32 cellular contexts compared by ENCODE assay signal in the genomic region with DNA sequence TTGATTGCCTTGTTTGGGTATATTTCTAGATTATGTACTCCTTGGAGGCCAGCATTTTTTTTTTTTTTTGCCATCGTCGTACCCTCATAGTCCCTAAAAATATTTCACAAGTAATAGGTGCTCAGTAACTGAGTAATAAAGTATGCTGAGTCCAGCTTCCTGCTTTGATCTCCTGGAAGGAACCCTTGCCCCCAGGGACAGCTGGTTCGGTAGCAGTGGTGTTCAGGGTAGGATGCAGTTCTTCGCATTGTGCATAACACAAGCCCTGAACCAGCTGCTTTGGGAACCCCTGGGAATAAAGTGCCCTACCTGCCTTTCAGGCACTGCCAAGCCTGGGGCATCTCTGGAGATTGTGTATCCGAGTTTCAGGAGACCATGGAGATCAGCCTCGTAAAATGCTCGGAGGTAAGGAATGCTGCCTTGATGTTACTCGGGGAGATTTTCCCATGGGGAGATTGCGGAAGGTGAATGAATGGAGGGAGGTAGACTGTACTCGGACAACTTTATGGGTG. TPM values are rescaled to one million over a fixed set of nuclear protein-coding genes. Genes with fewer than 3 reads are reported as not detected.
DNase-seq lines count a peak whose midpoint lies in the region; ATAC-seq, FAIRE-seq and TF ChIP-seq lines count a peak whose summit lies in the region.
"Had no signal": no experiment of that assay in that cellular context is flagged by ENCODE, and none has a peak within 500 bp of the region (broad histone marks: within the 10 kb centered on the region; RNA-seq: fewer than 3 reads in every experiment).

No MANE protein-coding gene starts in this region.

- H3K27me3 Mint-ChIP-seq in Caco-2 (ENCODE audit: insufficient read depth, unreplicated experiment) = no peaks in the 10 kb centered on the region

- H3K4me1 Mint-ChIP-seq in Caco-2 (ENCODE audit: low read depth, unreplicated experiment) = peaks cover 23% of the 10 kb centered on the region
- H3K4me1 Mint-ChIP-seq: activated naive CD8-positive, alpha-beta T cell treated with anti-CD3 and anti-CD28 coated beads for 36 hours had no signal

- no peak overlapping the region for H3K4me3 Mint-ChIP-seq in Caco-2 (ENCODE audit: unreplicated experiment)
- H3K4me3 Mint-ChIP-seq: activated naive CD8-positive, alpha-beta T cell treated with anti-CD3 and anti-CD28 coated beads for 36 hours; activated T-cell treated with anti-CD3 and anti-CD28 coated beads, Interleukin-2, amount 50 U/mL, for 24 hours; CD14-positive monocyte; natural killer cell treated with Interleukin-12 subunit alpha and Interleukin-12 subunit beta and Interleukin-15 and Interleukin-18, amount 100 ng/mL, for 72 hours had no signal

- H3K27ac Mint-ChIP-seq in Caco-2 (ENCODE audit: unreplicated experiment) = no peak overlapping the region
- H3K27ac Mint-ChIP-seq: activated naive CD8-positive, alpha-beta T cell treated with anti-CD3 and anti-CD28 coated beads for 36 hours; activated T-cell treated with anti-CD3 and anti-CD28 coated beads, Interleukin-2, amount 50 U/mL, for 24 hours; natural killer cell treated with Interleukin-12 subunit alpha and Interleukin-12 subunit beta and Interleukin-15 and Interleukin-18, amount 100 ng/mL, for 72 hours had no signal

- no peaks in the 10 kb centered on the region for H3K79me2 ChIP-seq in mammary epithelial cell (ENCODE audit: insufficient read depth, low read length)

- POLR2A ChIA-PET in Caco-2 (lab: Charles Lee) = interaction anchor here (0.7 kb wide), 1 partner anchor 76 kb away, joined by 9 read pairs; no protein-coding TSS in a partner anchor

- H3K4me1 ChIP-seq in breast epithelium = peaks cover 0 to 15% of the 10 kb centered on the region in 2 donors
- H3K4me1 ChIP-seq in mammary epithelial cell (ENCODE audit: insufficient read depth, low read length) = peaks cover 13% of the 10 kb centered on the region
- peaks cover 84% of the 10 kb centered on the region for H3K4me1 ChIP-seq in body of pancreas
- peaks cover 0 to 26% of the 10 kb centered on the region in 2 donors for H3K4me1 ChIP-seq in muscle layer of duodenum (ENCODE audit: control insufficient read depth in 1 of 2, insufficient read depth in 2 of 2, low read length in 2 of 2)
- peaks cover 10% of the 10 kb centered on the region for H3K4me1 ChIP-seq in Caco-2

- H3K36me3 ChIP-seq in breast epithelium = no peaks in the 10 kb centered on the region
- H3K36me3 ChIP-seq in mammary epithelial cell (ENCODE audit: insufficient read depth, low read length) = no peaks in the 10 kb centered on the region
- no peaks in the 10 kb centered on the region for H3K36me3 ChIP-seq in body of pancreas (replicated peaks in 1 of 2; ENCODE audit: insufficient read depth in 1 of 2, low read depth in 2 of 2)
- no peaks in the 10 kb centered on the region for H3K36me3 ChIP-seq in muscle layer of duodenum (ENCODE audit: control insufficient read depth in 1 of 2, insufficient read depth in 2 of 2, low read length in 2 of 2)
- no peaks in the 10 kb centered on the region; the same call in 1 of the 2 replicates for H3K36me3 ChIP-seq in Caco-2 (ENCODE audit: control insufficient read depth, insufficient read depth, low read length)
- H3K36me3 ChIP-seq: colonic mucosa had no signal

- DNase-seq in breast epithelium (ENCODE audit: low spot score in 2 of 2) (no peak), mammary epithelial cell (no peak), body of pancreas (no peak), urothelium cell line (ENCODE audit: low spot score) (no peak), nucleus accumbens (lab: John Stamatoyannopoulos, UW) (no peak), Caco-2 (no peak)
- DNase-seq: 8988T; activated CD4-positive, alpha-beta T cell treated with anti-CD3 and anti-CD28 coated beads, Interleukin-2, amount 50 U/mL, for 1 hour; activated CD4-positive, CD25-positive, alpha-beta regulatory T cell; activated effector memory CD4-positive, alpha-beta T cell treated with anti-CD3 and anti-CD28 coated beads, Interleukin-2, amount 50 U/mL, for 16 hours; activated naive CD8-positive, alpha-beta T cell treated with anti-CD3 and anti-CD28 coated beads for 36 hours; activated T-cell treated with anti-CD3 and anti-CD28 coated beads, Interleukin-2, amount 50 U/mL, for 24 hours; anterior cingulate cortex; Calu3; colonic mucosa; DMS79; effector memory CD4-positive, alpha-beta T cell; GDM1; NCI-H1092 treated with DMSO at 0.1 percent for 48 hours; NCI-H1694 treated with DMSO at 0.1 percent for 48 hours; stimulated activated CD4-positive, alpha-beta T cell treated with anti-CD3 and anti-CD28 coated beads, Interleukin-2, amount 100 ng/mL, for 24 hours; stimulated activated naive CD8-positive, alpha-beta T cell treated with anti-CD3 and anti-CD28 coated beads, Interleukin-15, Interleukin-2, amounts not matched to agents 100 U/mL and 50 U/mL, for 24 hours; T-helper 1 cell had no signal

- peak; percentile 13 for FAIRE-seq in urothelium cell line (lab: Jason Lieb, UNC)
- FAIRE-seq: H54, HTR-8/SVneo, K562 had no signal

- CTCF ChIA-PET in mammary epithelial cell (lab: Charles Lee; ENCODE audit: low non-redundant PET) (no interaction called here), Caco-2 (lab: Charles Lee) (interaction anchor here (0.7 to 0.9 kb wide), 2 partner anchors 39 to 48 kb away, joined by 4 to 6 read pairs; no protein-coding TSS in a partner anchor)

- no peak overlapping the region for H3K9ac ChIP-seq in mammary epithelial cell (ENCODE audit: insufficient read depth, low read length)

- no peaks in the 10 kb centered on the region for H3K9me3 Mint-ChIP-seq in Caco-2 (ENCODE audit: unreplicated experiment)
- H3K9me3 Mint-ChIP-seq: activated naive CD8-positive, alpha-beta T cell treated with anti-CD3 and anti-CD28 coated beads for 36 hours; activated T-cell treated with anti-CD3 and anti-CD28 coated beads, Interleukin-2, amount 50 U/mL, for 24 hours; natural killer cell treated with Interleukin-12 subunit alpha and Interleukin-12 subunit beta and Interleukin-15 and Interleukin-18, amount 100 ng/mL, for 72 hours had no signal

- no peak overlapping the region for H3K4me2 ChIP-seq in mammary epithelial cell (ENCODE audit: insufficient read depth, low read depth, low read length)

- dilution Hi-C loops in mammary epithelial cell (cut with HindIII; ENCODE audit: low sequenced_read_pairs) = no loop called here

- H2AFZ ChIP-seq in mammary epithelial cell (ENCODE audit: low read depth, low read length) = no peak overlapping the region

- BruUV-seq in mammary epithelial cell (replicated peaks; lab: Mats Ljungman, UMichigan) (no TSS peak), Caco-2 (replicated peaks; lab: Mats Ljungman, UMichigan) (no TSS peak)

- H3K27me3 ChIP-seq in breast epithelium (no peaks in the 10 kb centered on the region), mammary epithelial cell (ENCODE audit: insufficient read depth, low read length) (no peaks in the 10 kb centered on the region), body of pancreas (no peaks in the 10 kb centered on the region), muscle layer of duodenum (ENCODE audit: low read depth, low read length) (no peaks in the 10 kb centered on the region), Caco-2 (replicated peaks; ENCODE audit: control insufficient read depth, insufficient read depth, low read length) (no peaks in the 10 kb centered on the region)
- H3K27me3 ChIP-seq: colonic mucosa had no signal

- ATAC-seq in body of pancreas = no peak
- no peak for ATAC-seq in GM18873 (IDR thresholded peaks at IDR 0.05; ENCODE audit: low FRiP score, unreplicated experiment)
- ATAC-seq: K562; natural killer cell treated with Interleukin-12 subunit alpha and Interleukin-12 subunit beta and Interleukin-15 and Interleukin-18, amount 100 ng/mL, for 72 hours; stimulated activated naive CD8-positive, alpha-beta T cell treated with anti-CD3 and anti-CD28 coated beads, Interleukin-15, Interleukin-2, amounts not matched to agents 100 U/mL and 50 U/mL, for 24 hours had no signal

- no peak for TF ChIP-seq CTCF in breast epithelium (IDR thresholded peaks at IDR 0.05)
- TF ChIP-seq CTCF in mammary epithelial cell (conservative IDR thresholded peaks at IDR 0.05 in 1 of 2, IDR thresholded peaks at IDR 0.05 in 1 of 2; ENCODE audit: extremely low read depth in 1 of 2, insufficient read depth in 1 of 2, low read depth in 1 of 2, low read length in 2 of 2) = no peak
- no peak for TF ChIP-seq CTCF in body of pancreas (IDR thresholded peaks at IDR 0.05)
- TF ChIP-seq CTCF in Caco-2 (IDR thresholded peaks at IDR 0.05; ENCODE audit: insufficient read depth in 1 of 2, low read depth in 1 of 2, low read length in 1 of 2, severe bottlenecking in 1 of 2, unreplicated experiment in 1 of 2) = no peak

- 94% methylated on average over 10 of the region's 10 CpGs for WGBS in mammary epithelial cell (ENCODE audit: low coverage, missing lambda C conversion rate)
- 43 to 60% methylated on average over 10 of the region's 10 CpGs for WGBS in body of pancreas, 2 donors

- TF ChIP-seq POLR2A in breast epithelium (IDR thresholded peaks at IDR 0.05) = no peak
- TF ChIP-seq POLR2A in body of pancreas (IDR thresholded peaks at IDR 0.05) = no peak

- no peaks in the 10 kb centered on the region for H4K20me1 ChIP-seq in mammary epithelial cell (ENCODE audit: insufficient read depth, low read length)

- H3K4me3 ChIP-seq in breast epithelium = no peak overlapping the region
- no peak overlapping the region for H3K4me3 ChIP-seq in mammary epithelial cell (replicated peaks in 1 of 3; ENCODE audit: insufficient read depth in 1 of 3, low read depth in 2 of 3, low read length in 3 of 3)
- no peak overlapping the region for H3K4me3 ChIP-seq in body of pancreas
- peak overlapping the region in 1 of 2 donors; percentile 21 for H3K4me3 ChIP-seq in muscle layer of duodenum (ENCODE audit: low read depth in 1 of 2, low read length in 2 of 2)
- no peak overlapping the region for H3K4me3 ChIP-seq in Caco-2 (ENCODE audit: low read depth, low read length)
- H3K4me3 ChIP-seq: colonic mucosa, K562 had no signal

- intact Hi-C loops in breast epithelium (cut with DNase I; ENCODE audit: low total_unique reads) (no loop called here), mammary epithelial cell (cut with micrococcal nuclease) (no loop called here), body of pancreas (cut with DNase I) (loop anchor here (5.0 kb wide), 1 partner anchor 37 kb away; no protein-coding TSS in a partner anchor), Caco-2 (cut with micrococcal nuclease; ENCODE audit: unreplicated experiment) (no loop called here)

- H3K27ac ChIP-seq in breast epithelium (peak overlapping the region; percentile 81 to 83), mammary epithelial cell (ENCODE audit: insufficient read depth, low read depth, low read length) (no peak overlapping the region), body of pancreas (peak overlapping the region in 3 of 4 donors; percentile 82 to 91 (median 90)), muscle layer of duodenum (ENCODE audit: low read length) (peak overlapping the region; percentile 10)
- H3K27ac ChIP-seq: colonic mucosa, epithelial cell of prostate had no signal

- in situ Hi-C loops in mammary epithelial cell (cut with MboI; ENCODE audit: low sequenced_read_pairs in 2 of 2) = no loop called here

- H3K36me3 Mint-ChIP-seq in Caco-2 (ENCODE audit: insufficient read depth, unreplicated experiment) = no peaks in the 10 kb centered on the region
- H3K36me3 Mint-ChIP-seq: activated naive CD8-positive, alpha-beta T cell treated with anti-CD3 and anti-CD28 coated beads for 36 hours; CD14-positive monocyte; natural killer cell treated with Interleukin-12 subunit alpha and Interleukin-12 subunit beta and Interleukin-15 and Interleukin-18, amount 100 ng/mL, for 72 hours had no signal

- no peaks in the 10 kb centered on the region for H3K9me3 ChIP-seq in breast epithelium
- no peaks in the 10 kb centered on the region for H3K9me3 ChIP-seq in mammary epithelial cell (replicated peaks; ENCODE audit: insufficient read depth, low read length)
- H3K9me3 ChIP-seq in body of pancreas = no peaks in the 10 kb centered on the region
- no peaks in the 10 kb centered on the region for H3K9me3 ChIP-seq in muscle layer of duodenum (ENCODE audit: control insufficient read depth in 1 of 2, low read length in 2 of 2)
- no peaks in the 10 kb centered on the region for H3K9me3 ChIP-seq in Caco-2
- H3K9me3 ChIP-seq: colonic mucosa had no signal

RNA-seq across cellular contexts. Expression of gene MYZAP, which starts 7.7 kb away (rescaled TPM):
- total RNA-seq in breast epithelium = 10 to 100 TPM; 12.1 to 23.0 (median 16.7) TPM
- 1 to 10 TPM; 1.0 to 4.8 TPM for total RNA-seq in mammary epithelial cell
- polyA plus RNA-seq in mammary epithelial cell = 1.0 TPM
- polyA minus RNA-seq in mammary epithelial cell = not detected
- 10 to 100 TPM; 10.9 to 16.3 TPM for total RNA-seq in body of pancreas
- total RNA-seq in Caco-2 (2022) = 4.3 and 6.4 TPM in 2 replicates
- total RNA-seq: activated naive CD8-positive, alpha-beta T cell treated with anti-CD3 and anti-CD28 coated beads for 36 hours; K562; natural killer cell treated with Interleukin-12 subunit alpha and Interleukin-12 subunit beta and Interleukin-15 and Interleukin-18, amount 100 ng/mL, for 72 hours; NCI-H460 had no signal
